Comparison of ENCODE assay signal across 23 cellular contexts in the genomic region with DNA sequence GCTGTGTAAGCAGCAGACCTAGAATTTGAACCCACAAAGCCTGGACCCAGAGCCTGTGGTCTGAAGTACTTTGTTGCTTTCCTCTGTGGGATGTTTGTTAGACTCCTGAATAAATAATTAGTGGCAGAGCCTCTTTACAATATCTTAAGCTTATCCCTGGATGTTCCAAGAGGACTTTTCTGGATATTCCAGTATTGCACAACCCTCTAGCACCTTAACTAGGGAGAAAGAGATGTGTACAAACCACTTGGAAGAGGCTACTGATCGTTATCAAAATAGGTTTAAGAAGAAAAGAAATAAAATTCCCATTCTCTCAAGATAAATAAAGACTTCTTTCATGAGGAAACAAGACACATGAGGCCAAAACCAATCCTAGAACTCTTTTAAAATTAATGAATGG.
A peak's percentile ranks its signal among the peaks of the same experiment; 100 is the strongest.
DNase-seq lines count a peak whose midpoint lies in the region; ATAC-seq and TF ChIP-seq lines count a peak whose summit lies in the region.
"Had no signal": no experiment of that assay in that cellular context is flagged by ENCODE, and none has a peak within 500 bp of the region (broad histone marks: within the 10 kb centered on the region; RNA-seq: fewer than 3 reads in every experiment).

No MANE protein-coding gene starts in this region.

- no peak overlapping the region for H4K91ac ChIP-seq in mesenchymal stem cell (ENCODE audit: low read length)

- H3K4me3 ChIP-seq in epithelial cell of esophagus (ENCODE audit: low read length) = no peak overlapping the region
- no peak overlapping the region for H3K4me3 ChIP-seq in mesenchymal stem cell (ENCODE audit: insufficient read depth in 1 of 2, low read depth in 1 of 2, low read length in 2 of 2)
- no peak overlapping the region for H3K4me3 ChIP-seq in tibial nerve

- H3K27me3 ChIP-seq in mesenchymal stem cell (ENCODE audit: control insufficient read depth in 1 of 2, insufficient read depth in 1 of 2, low read length in 2 of 2) = no peaks in the 10 kb centered on the region
- H3K27me3 ChIP-seq in tibial nerve = no peaks in the 10 kb centered on the region

- no peak for ATAC-seq in activated naive CD8-positive, alpha-beta T cell treated with anti-CD3 and anti-CD28 coated beads, Interleukin-2, amount 50 U/mL, for 24 hours
- ATAC-seq: CD8-positive, alpha-beta T cell; HCT116; Panc1; SK-N-SH treated with all-trans-retinoic acid at 6 μM for 48 hours had no signal

- no peak overlapping the region for H3K9ac ChIP-seq in mesenchymal stem cell (ENCODE audit: low read length)

- no peak overlapping the region for H2BK120ac ChIP-seq in mesenchymal stem cell (ENCODE audit: low read depth, low read length)

- DNase-seq in COLO829 (ENCODE audit: low spot score) (peak; percentile 2), NCI-H69 (lab: John Stamatoyannopoulos, UW) (peak; percentile 3), epithelial cell of esophagus (ENCODE audit: low read depth) (peak; percentile 37), mesenchymal stem cell (peak; percentile 72), tibial nerve (ENCODE audit: low spot score in 2 of 2) (no peak), GDM1 (lab: John Stamatoyannopoulos, UW) (no peak), HFFc6 (no peak)
- no peak for DNase-seq in activated naive CD8-positive, alpha-beta T cell treated with anti-CD3 and anti-CD28 coated beads, Interleukin-2, amount 50 U/mL, for 24 hours
- DNase-seq: AML-193; C1 segment of cervical spinal cord; Calu3; CD8-positive, alpha-beta T cell; DMS153; GF-D8; NCI-H1417 treated with DMSO at 0.1 percent for 48 hours; NCI-H187 treated with DMSO at 0.1 percent for 48 hours; NCI-H345; NCI-H524; NCI-H82 had no signal

- no peak overlapping the region for H3K18ac ChIP-seq in mesenchymal stem cell (ENCODE audit: low read depth in 1 of 2, low read length in 2 of 2)

- TF ChIP-seq CTCF in epithelial cell of esophagus (IDR thresholded peaks at IDR 0.05; ENCODE audit: insufficient read depth, low read depth, low read length, missing control alignments) (no peak), tibial nerve (IDR thresholded peaks at IDR 0.05) (no peak), HFFc6 (IDR thresholded peaks at IDR 0.05) (no peak)

- H2BK5ac ChIP-seq in mesenchymal stem cell (ENCODE audit: low read depth, low read length, poor library complexity, severe bottlenecking) = no peak overlapping the region

- H4K8ac ChIP-seq in mesenchymal stem cell (ENCODE audit: low read length) = no peak overlapping the region

- H3K4me1 ChIP-seq in mesenchymal stem cell (ENCODE audit: control insufficient read depth, insufficient read depth, low read depth, low read length) = peaks cover 2% of the 10 kb centered on the region
- peaks cover 0 to 8% (median 0%) of the 10 kb centered on the region in 4 donors for H3K4me1 ChIP-seq in tibial nerve

- H2BK12ac ChIP-seq in mesenchymal stem cell (ENCODE audit: low read length in 2 of 2) = no peak overlapping the region

- H2AFZ ChIP-seq in mesenchymal stem cell (ENCODE audit: low read depth, low read length) = no peak overlapping the region

- no peaks in the 10 kb centered on the region for H3K79me1 ChIP-seq in mesenchymal stem cell (replicated peaks; ENCODE audit: low read length, poor library complexity, severe bottlenecking)

- no peak overlapping the region for H3K27ac Mint-ChIP-seq in activated naive CD8-positive, alpha-beta T cell treated with anti-CD3 and anti-CD28 coated beads, Interleukin-2, amount 50 U/mL, for 24 hours
- no peak overlapping the region for H3K27ac Mint-ChIP-seq in HFFc6
- H3K27ac Mint-ChIP-seq: CD8-positive, alpha-beta T cell; IgD-negative memory B cell had no signal

- H3K36me3 ChIP-seq in mesenchymal stem cell (ENCODE audit: control insufficient read depth in 1 of 2, insufficient read depth in 2 of 2, low read depth in 1 of 2, low read length in 2 of 2) (no peaks in the 10 kb centered on the region), tibial nerve (no peaks in the 10 kb centered on the region)

- no peak overlapping the region for H3K4ac ChIP-seq in mesenchymal stem cell (ENCODE audit: low read depth in 1 of 2, low read length in 2 of 2)

- TF ChIP-seq POLR2A in tibial nerve (IDR thresholded peaks at IDR 0.05) = no peak

- no peak overlapping the region for H3K4me3 Mint-ChIP-seq in activated naive CD8-positive, alpha-beta T cell treated with anti-CD3 and anti-CD28 coated beads, Interleukin-2, amount 50 U/mL, for 24 hours
- no peak overlapping the region for H3K4me3 Mint-ChIP-seq in HFFc6
- H3K4me3 Mint-ChIP-seq: CD8-positive, alpha-beta T cell; IgD-negative memory B cell had no signal

- H2BK15ac ChIP-seq in mesenchymal stem cell (ENCODE audit: low read depth, poor library complexity, severe bottlenecking) = no peak overlapping the region

- H3K23ac ChIP-seq in mesenchymal stem cell (ENCODE audit: low read length in 2 of 2) = no peak overlapping the region

- no peak for TF ChIP-seq EP300 in tibial nerve (IDR thresholded peaks at IDR 0.05)

- no peaks in the 10 kb centered on the region for H3K36me3 Mint-ChIP-seq in activated naive CD8-positive, alpha-beta T cell treated with anti-CD3 and anti-CD28 coated beads, Interleukin-2, amount 50 U/mL, for 24 hours (ENCODE audit: low read depth)
- H3K36me3 Mint-ChIP-seq in HFFc6 (ENCODE audit: low read depth) = no peaks in the 10 kb centered on the region
- H3K36me3 Mint-ChIP-seq: CD8-positive, alpha-beta T cell; IgD-negative memory B cell had no signal

- peaks cover 33% of the 10 kb centered on the region for H3K9me3 Mint-ChIP-seq in activated naive CD8-positive, alpha-beta T cell treated with anti-CD3 and anti-CD28 coated beads, Interleukin-2, amount 50 U/mL, for 24 hours
- H3K9me3 Mint-ChIP-seq in HFFc6 = no peaks in the 10 kb centered on the region

- H3K27ac ChIP-seq in mesenchymal stem cell (ENCODE audit: low read length, poor library complexity, severe bottlenecking) = no peak overlapping the region
- H3K27ac ChIP-seq in tibial nerve = no peak overlapping the region

- no peaks in the 10 kb centered on the region for H3K4me1 Mint-ChIP-seq in activated naive CD8-positive, alpha-beta T cell treated with anti-CD3 and anti-CD28 coated beads, Interleukin-2, amount 50 U/mL, for 24 hours
- H3K4me1 Mint-ChIP-seq in HFFc6 (ENCODE audit: low read depth) = no peaks in the 10 kb centered on the region
- H3K4me1 Mint-ChIP-seq: IgD-negative memory B cell had no signal

- no peak overlapping the region for H3K14ac ChIP-seq in mesenchymal stem cell (ENCODE audit: low read length in 2 of 2)

- no CpG with 5 or more reads among the region's 1 CpG for WGBS in mesenchymal stem cell
- 30 to 41% methylated on average over 1 of the region's 1 CpG for WGBS in tibial nerve, 2 donors

- H3K27me3 Mint-ChIP-seq in activated naive CD8-positive, alpha-beta T cell treated with anti-CD3 and anti-CD28 coated beads, Interleukin-2, amount 50 U/mL, for 24 hours = no peaks in the 10 kb centered on the region
- peaks cover 5% of the 10 kb centered on the region for H3K27me3 Mint-ChIP-seq in HFFc6 (ENCODE audit: insufficient read depth)
- H3K27me3 Mint-ChIP-seq: IgD-negative memory B cell had no signal

- no peak overlapping the region for H3K4me2 ChIP-seq in mesenchymal stem cell (ENCODE audit: low read length, poor library complexity, severe bottlenecking)

- H2AK5ac ChIP-seq in mesenchymal stem cell (ENCODE audit: low read length, severe bottlenecking) = no peak overlapping the region

- no peaks in the 10 kb centered on the region for H3K9me3 ChIP-seq in mesenchymal stem cell (ENCODE audit: control insufficient read depth, low read length)
- no peaks in the 10 kb centered on the region for H3K9me3 ChIP-seq in tibial nerve

Comparison
In these comparisons a context has a peak if more than half of its experiments do, and no peak if none do; other contexts are left out.
1. DNase-seq: peak in COLO829 (single experiment), NCI-H69 (single experiment), epithelial cell of esophagus (single experiment) and mesenchymal stem cell (single experiment); none in tibial nerve (0 of 2), activated naive CD8-positive, alpha-beta T cell treated with anti-CD3 and anti-CD28 coated beads, Interleukin-2, amount 50 U/mL, for 24 hours (single experiment), GDM1 (single experiment) and HFFc6 (single experiment).